14 cellular contexts compared by ENCODE assay signal in genomic region chr7:75780647-75781273, GRCh38. TPM values are rescaled to one million over a fixed set of nuclear protein-coding genes. Genes with fewer than 3 reads are reported as not detected.
"Had no signal": no experiment of that assay in that cellular context is flagged by ENCODE, and none has a peak within 500 bp of the region (broad histone marks: within the 10 kb centered on the region; RNA-seq: fewer than 3 reads in every experiment).

No MANE protein-coding gene starts in this region.

RNA-seq across cellular contexts. Expression of gene CCL26, which starts 8.7 kb away (rescaled TPM):
- total RNA-seq: cerebellum, esophagus mucosa, frontal cortex, glomerular endothelial cell, lower lobe of right lung, psoas muscle, right lobe of liver, spleen, stomach, thoracic aorta had no signal

RNA-seq across cellular contexts. Expression of gene CCL24, which starts 32.8 kb away (rescaled TPM):
- total RNA-seq: cerebellum, dorsolateral prefrontal cortex, fibroblast of lung, frontal cortex, glomerular endothelial cell, left ventricle myocardium inferior, psoas muscle, thoracic aorta, urinary bladder had no signal
- polyA plus RNA-seq: fibroblast of lung, psoas muscle, urinary bladder had no signal
